ENCODE assay signal across 1 cellular context in the genomic region with DNA sequence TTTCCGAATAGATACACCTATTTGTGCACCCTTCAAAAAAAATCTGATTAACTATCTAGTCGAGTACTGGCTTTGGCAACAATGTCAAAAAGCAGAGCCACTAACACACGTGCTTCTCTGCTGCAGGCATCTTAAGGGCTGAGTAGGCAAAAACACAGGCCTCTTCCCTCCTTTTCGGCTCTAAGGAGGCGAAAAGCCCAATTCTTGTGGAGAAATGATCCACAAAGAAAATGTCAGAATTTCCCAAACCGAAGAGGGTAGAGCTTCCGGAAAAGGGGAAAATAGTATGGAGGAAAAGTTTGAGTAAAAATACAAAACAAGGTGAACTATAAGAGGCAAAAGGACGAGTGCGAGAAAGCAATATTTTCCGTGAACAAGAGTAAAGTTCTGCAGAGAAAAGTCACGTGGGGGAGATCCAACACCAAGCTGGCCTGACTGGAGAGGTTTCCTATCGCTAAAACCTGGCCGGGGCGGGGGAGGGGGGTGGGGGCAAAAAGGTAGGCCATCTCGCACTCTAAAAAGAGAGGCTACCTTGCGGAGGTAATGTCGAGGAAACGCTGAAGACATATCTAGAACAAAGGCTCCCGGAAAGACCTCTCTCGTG.
TF ChIP-seq lines count a peak whose summit lies in the region.

No MANE protein-coding gene starts in this region.

TF ChIP-seq in GM12878, 131 proteins besides CTCF, POLR2A, EP300 and RAD21:
- no peak for TF ChIP-seq CHD1 (IDR thresholded peaks at IDR 0.05; ENCODE audit: low read depth, low read length)
- no peak for TF ChIP-seq MTA2 (IDR thresholded peaks at IDR 0.05; ENCODE audit: low read depth)
- TF ChIP-seq, protein P1, sequence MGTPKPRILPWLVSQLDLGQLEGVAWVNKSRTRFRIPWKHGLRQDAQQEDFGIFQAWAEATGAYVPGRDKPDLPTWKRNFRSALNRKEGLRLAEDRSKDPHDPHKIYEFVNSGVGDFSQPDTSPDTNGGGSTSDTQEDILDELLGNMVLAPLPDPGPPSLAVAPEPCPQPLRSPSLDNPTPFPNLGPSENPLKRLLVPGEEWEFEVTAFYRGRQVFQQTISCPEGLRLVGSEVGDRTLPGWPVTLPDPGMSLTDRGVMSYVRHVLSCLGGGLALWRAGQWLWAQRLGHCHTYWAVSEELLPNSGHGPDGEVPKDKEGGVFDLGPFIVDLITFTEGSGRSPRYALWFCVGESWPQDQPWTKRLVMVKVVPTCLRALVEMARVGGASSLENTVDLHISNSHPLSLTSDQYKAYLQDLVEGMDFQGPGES (IDR thresholded peaks at IDR 0.05) = no peak
- TF ChIP-seq CREB1 (IDR thresholded peaks at IDR 0.05; ENCODE audit: low read depth) = 0 out of 2 replicates have a peak, but pooled peaks have one; percentile 3
- no peak for TF ChIP-seq MYB (IDR thresholded peaks at IDR 0.05; ENCODE audit: borderline replicate concordance, low read depth, low read length)
- TF ChIP-seq MXI1 (IDR thresholded peaks at IDR 0.05; ENCODE audit: low read depth, low read length) = peak; percentile 48; the same call in 1 of the 2 replicates
- peak; percentile 30; the same call in 1 of the 2 replicates for TF ChIP-seq RAD51 (IDR thresholded peaks at IDR 0.05)
- TF ChIP-seq, protein P2, sequence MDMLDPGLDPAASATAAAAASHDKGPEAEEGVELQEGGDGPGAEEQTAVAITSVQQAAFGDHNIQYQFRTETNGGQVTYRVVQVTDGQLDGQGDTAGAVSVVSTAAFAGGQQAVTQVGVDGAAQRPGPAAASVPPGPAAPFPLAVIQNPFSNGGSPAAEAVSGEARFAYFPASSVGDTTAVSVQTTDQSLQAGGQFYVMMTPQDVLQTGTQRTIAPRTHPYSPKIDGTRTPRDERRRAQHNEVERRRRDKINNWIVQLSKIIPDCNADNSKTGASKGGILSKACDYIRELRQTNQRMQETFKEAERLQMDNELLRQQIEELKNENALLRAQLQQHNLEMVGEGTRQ (IDR thresholded peaks at IDR 0.05; ENCODE audit: borderline replicate concordance, low read depth, low read length) = peak; percentile 16; the same call in 1 of the 2 replicates
- TF ChIP-seq, protein P3, sequence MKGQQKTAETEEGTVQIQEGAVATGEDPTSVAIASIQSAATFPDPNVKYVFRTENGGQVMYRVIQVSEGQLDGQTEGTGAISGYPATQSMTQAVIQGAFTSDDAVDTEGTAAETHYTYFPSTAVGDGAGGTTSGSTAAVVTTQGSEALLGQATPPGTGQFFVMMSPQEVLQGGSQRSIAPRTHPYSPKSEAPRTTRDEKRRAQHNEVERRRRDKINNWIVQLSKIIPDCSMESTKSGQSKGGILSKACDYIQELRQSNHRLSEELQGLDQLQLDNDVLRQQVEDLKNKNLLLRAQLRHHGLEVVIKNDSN (IDR thresholded peaks at IDR 0.05; ENCODE audit: borderline replicate concordance, extremely low read length, insufficient read depth, low read depth, low read length) = peak; percentile 34
- TF ChIP-seq, protein P4, sequence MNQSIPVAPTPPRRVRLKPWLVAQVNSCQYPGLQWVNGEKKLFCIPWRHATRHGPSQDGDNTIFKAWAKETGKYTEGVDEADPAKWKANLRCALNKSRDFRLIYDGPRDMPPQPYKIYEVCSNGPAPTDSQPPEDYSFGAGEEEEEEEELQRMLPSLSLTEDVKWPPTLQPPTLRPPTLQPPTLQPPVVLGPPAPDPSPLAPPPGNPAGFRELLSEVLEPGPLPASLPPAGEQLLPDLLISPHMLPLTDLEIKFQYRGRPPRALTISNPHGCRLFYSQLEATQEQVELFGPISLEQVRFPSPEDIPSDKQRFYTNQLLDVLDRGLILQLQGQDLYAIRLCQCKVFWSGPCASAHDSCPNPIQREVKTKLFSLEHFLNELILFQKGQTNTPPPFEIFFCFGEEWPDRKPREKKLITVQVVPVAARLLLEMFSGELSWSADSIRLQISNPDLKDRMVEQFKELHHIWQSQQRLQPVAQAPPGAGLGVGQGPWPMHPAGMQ (IDR thresholded peaks at IDR 0.05; ENCODE audit: borderline replicate concordance) = no peak
TF ChIP-seq in GM12878: peak in this region for 5.
